ENCODE assay signal across 2 cellular contexts in the genomic region with DNA sequence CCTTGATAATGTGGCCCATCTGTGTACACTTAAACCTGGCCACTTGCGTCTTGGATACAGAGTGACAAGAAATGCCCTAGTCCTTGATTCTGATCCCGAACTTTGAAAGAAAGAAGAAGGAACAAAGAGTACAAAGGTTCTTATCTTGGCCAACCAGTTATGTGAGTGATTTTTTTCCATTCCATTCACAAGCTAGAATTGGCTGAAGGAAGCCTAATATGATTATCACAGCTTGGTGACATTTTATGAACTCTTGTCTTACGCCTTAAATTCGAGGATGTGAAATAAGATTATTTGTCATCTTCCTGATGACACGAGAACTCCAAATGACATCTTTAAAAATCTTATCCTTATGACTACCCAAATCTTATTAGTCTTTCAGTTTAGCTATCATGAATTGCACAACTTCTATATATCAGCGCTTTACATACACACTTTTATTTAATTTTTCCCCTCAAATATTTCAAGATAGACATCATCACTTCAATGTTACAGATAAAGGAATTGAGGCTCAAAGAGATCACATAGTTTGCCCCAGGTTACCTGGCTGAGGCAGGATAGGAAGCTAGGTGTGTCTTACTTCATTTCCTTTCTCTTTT.
TF ChIP-seq lines count a peak whose summit lies in the region.

No MANE protein-coding gene starts in this region.

TF ChIP-seq in K562, 482 proteins besides CTCF, POLR2A, EP300 and RAD21 (continues in another document):
- TF ChIP-seq ARID2 (IDR thresholded peaks at IDR 0.05) (no peak), ZNF121 (CRISPR knock-in tag; conservative IDR thresholded peaks at IDR 0.05) (no peak), KDM2B (CRISPR knock-in tag; IDR thresholded peaks at IDR 0.05) (no peak), ZNF347 (CRISPR knock-in tag; IDR thresholded peaks at IDR 0.05; ENCODE audit: low read depth) (no peak), ARID1B (IDR thresholded peaks at IDR 0.05) (peak; percentile 78), PHTF2 (CRISPR knock-in tag; IDR thresholded peaks at IDR 0.05) (no peak), ZC3H8 (IDR thresholded peaks at IDR 0.05) (no peak), NR3C1 (CRISPR knock-in tag; IDR thresholded peaks at IDR 0.05) (no peak), ZNF12 (CRISPR knock-in tag; IDR thresholded peaks at IDR 0.05) (no peak), YBX1 (IDR thresholded peaks at IDR 0.05) (no peak), KLF16 (IDR thresholded peaks at IDR 0.05) (no peak), ZNF57 (CRISPR knock-in tag; IDR thresholded peaks at IDR 0.05) (no peak), ETV5 (CRISPR knock-in tag; IDR thresholded peaks at IDR 0.05; ENCODE audit: low read depth) (no peak), ZNF174 (CRISPR knock-in tag; IDR thresholded peaks at IDR 0.05) (no peak), XRCC4 (IDR thresholded peaks at IDR 0.05; ENCODE audit: extremely low read depth, insufficient read depth, insufficient read length) (no peak), FOXM1 (IDR thresholded peaks at IDR 0.05; ENCODE audit: low read depth) (no peak), FOXM1 (CRISPR knock-in tag; IDR thresholded peaks at IDR 0.05; ENCODE audit: low read depth) (no peak)
- TF ChIP-seq, protein P1, sequence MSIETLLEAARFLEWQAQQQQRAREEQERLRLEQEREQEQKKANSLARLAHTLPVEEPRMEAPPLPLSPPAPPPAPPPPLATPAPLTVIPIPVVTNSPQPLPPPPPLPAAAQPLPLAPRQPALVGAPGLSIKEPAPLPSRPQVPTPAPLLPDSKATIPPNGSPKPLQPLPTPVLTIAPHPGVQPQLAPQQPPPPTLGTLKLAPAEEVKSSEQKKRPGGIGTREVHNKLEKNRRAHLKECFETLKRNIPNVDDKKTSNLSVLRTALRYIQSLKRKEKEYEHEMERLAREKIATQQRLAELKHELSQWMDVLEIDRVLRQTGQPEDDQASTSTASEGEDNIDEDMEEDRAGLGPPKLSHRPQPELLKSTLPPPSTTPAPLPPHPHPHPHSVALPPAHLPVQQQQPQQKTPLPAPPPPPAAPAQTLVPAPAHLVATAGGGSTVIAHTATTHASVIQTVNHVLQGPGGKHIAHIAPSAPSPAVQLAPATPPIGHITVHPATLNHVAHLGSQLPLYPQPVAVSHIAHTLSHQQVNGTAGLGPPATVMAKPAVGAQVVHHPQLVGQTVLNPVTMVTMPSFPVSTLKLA (conservative IDR thresholded peaks at IDR 0.05) = no peak
- TF ChIP-seq, protein P2, sequence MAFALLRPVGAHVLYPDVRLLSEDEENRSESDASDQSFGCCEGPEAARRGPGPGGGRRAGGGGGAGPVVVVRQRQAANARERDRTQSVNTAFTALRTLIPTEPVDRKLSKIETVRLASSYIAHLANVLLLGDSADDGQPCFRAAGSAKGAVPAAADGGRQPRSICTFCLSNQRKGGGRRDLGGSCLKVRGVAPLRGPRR (CRISPR knock-in tag; IDR thresholded peaks at IDR 0.05) = no peak
- TF ChIP-seq, protein P3, sequence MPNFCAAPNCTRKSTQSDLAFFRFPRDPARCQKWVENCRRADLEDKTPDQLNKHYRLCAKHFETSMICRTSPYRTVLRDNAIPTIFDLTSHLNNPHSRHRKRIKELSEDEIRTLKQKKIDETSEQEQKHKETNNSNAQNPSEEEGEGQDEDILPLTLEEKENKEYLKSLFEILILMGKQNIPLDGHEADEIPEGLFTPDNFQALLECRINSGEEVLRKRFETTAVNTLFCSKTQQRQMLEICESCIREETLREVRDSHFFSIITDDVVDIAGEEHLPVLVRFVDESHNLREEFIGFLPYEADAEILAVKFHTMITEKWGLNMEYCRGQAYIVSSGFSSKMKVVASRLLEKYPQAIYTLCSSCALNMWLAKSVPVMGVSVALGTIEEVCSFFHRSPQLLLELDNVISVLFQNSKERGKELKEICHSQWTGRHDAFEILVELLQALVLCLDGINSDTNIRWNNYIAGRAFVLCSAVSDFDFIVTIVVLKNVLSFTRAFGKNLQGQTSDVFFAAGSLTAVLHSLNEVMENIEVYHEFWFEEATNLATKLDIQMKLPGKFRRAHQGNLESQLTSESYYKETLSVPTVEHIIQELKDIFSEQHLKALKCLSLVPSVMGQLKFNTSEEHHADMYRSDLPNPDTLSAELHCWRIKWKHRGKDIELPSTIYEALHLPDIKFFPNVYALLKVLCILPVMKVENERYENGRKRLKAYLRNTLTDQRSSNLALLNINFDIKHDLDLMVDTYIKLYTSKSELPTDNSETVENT (CRISPR knock-in tag; IDR thresholded peaks at IDR 0.05) = no peak
- TF ChIP-seq, protein P4, sequence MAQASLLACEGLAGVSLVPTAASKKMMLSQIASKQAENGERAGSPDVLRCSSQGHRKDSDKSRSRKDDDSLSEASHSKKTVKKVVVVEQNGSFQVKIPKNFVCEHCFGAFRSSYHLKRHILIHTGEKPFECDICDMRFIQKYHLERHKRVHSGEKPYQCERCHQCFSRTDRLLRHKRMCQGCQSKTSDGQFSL (CRISPR knock-in tag; IDR thresholded peaks at IDR 0.05) = no peak
- TF ChIP-seq, protein P4 (tag; IDR thresholded peaks at IDR 0.05) = no peak
- TF ChIP-seq, protein P5, sequence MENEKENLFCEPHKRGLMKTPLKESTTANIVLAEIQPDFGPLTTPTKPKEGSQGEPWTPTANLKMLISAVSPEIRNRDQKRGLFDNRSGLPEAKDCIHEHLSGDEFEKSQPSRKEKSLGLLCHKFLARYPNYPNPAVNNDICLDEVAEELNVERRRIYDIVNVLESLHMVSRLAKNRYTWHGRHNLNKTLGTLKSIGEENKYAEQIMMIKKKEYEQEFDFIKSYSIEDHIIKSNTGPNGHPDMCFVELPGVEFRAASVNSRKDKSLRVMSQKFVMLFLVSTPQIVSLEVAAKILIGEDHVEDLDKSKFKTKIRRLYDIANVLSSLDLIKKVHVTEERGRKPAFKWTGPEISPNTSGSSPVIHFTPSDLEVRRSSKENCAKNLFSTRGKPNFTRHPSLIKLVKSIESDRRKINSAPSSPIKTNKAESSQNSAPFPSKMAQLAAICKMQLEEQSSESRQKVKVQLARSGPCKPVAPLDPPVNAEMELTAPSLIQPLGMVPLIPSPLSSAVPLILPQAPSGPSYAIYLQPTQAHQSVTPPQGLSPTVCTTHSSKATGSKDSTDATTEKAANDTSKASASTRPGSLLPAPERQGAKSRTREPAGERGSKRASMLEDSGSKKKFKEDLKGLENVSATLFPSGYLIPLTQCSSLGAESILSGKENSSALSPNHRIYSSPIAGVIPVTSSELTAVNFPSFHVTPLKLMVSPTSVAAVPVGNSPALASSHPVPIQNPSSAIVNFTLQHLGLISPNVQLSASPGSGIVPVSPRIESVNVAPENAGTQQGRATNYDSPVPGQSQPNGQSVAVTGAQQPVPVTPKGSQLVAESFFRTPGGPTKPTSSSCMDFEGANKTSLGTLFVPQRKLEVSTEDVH (IDR thresholded peaks at IDR 0.05; ENCODE audit: low read depth, partially characterized antibody) = no peak

TF ChIP-seq in endothelial cell of umbilical vein, 7 proteins besides CTCF, POLR2A, EP300 and RAD21:
- TF ChIP-seq FOS (IDR thresholded peaks at IDR 0.05; ENCODE audit: borderline replicate concordance, insufficient read depth, low read length) (no peak), EZH2 (IDR thresholded peaks at IDR 0.05; ENCODE audit: borderline replicate concordance, low read depth, low read length, severe bottlenecking) (no peak), MYC (IDR thresholded peaks at IDR 0.05; ENCODE audit: low read depth, low read length) (no peak), JUN (IDR thresholded peaks at IDR 0.05; ENCODE audit: borderline replicate concordance, insufficient read depth, insufficient read length, low read depth) (no peak), POLR2AphosphoS5 (IDR thresholded peaks at IDR 0.05; ENCODE audit: insufficient read depth, low read depth, low read length) (no peak), GATA2 (IDR thresholded peaks at IDR 0.05; ENCODE audit: insufficient read depth, insufficient read length, low read depth, low read length) (no peak)
- TF ChIP-seq, protein P6, sequence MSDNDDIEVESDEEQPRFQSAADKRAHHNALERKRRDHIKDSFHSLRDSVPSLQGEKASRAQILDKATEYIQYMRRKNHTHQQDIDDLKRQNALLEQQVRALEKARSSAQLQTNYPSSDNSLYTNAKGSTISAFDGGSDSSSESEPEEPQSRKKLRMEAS (IDR thresholded peaks at IDR 0.05; ENCODE audit: insufficient read depth, insufficient read length) = no peak
